8 cellular contexts compared by ENCODE assay signal in genomic region chr13:90868321-90868920, GRCh38.
A peak's percentile ranks its signal among the peaks of the same experiment; 100 is the strongest.
DNase-seq lines count a peak whose midpoint lies in the region; ATAC-seq and TF ChIP-seq lines count a peak whose summit lies in the region.

No MANE protein-coding gene starts in this region.

- TF ChIP-seq POLR2A in heart left ventricle (IDR thresholded peaks at IDR 0.05) = no peak

- peak in 1 of 5 donors; percentile 18 for DNase-seq in heart left ventricle
- no peak for DNase-seq in Right ventricle myocardium inferior (ENCODE audit: missing footprints)
- DNase-seq in RWPE2 (ENCODE audit: low spot score) = no peak
- peak; percentile 44 for DNase-seq in glutamatergic neuron
- DNase-seq in upper lobe of right lung = no peak
- no peak for DNase-seq in activated CD4-positive, alpha-beta T cell treated with anti-CD3 and anti-CD28 coated beads for 4 hours
- DNase-seq in NCI-H2171 treated with DMSO at 0.1 percent for 48 hours (lab: John Stamatoyannopoulos, UW) = no peak

- H3K27ac ChIP-seq in heart left ventricle (no peak overlapping the region), RWPE2 (ENCODE audit: poor library complexity, severe bottlenecking) (no peak overlapping the region), upper lobe of right lung (no peak overlapping the region)

- TF ChIP-seq CTCF in heart left ventricle (IDR thresholded peaks at IDR 0.05) (peak; percentile 27 to 72 (median 56)), RWPE2 (IDR thresholded peaks at IDR 0.05; ENCODE audit: poor library complexity, severe bottlenecking) (peak; percentile 81), glutamatergic neuron (IDR thresholded peaks at IDR 0.05; ENCODE audit: partially characterized antibody, unreplicated experiment) (peak; percentile 91), upper lobe of right lung (IDR thresholded peaks at IDR 0.05) (peak; percentile 67)

- no peaks in the 10 kb centered on the region for H3K27me3 Mint-ChIP-seq in glutamatergic neuron (ENCODE audit: unreplicated experiment)

- H3K27me3 ChIP-seq in heart left ventricle (no peaks in the 10 kb centered on the region), RWPE2 (ENCODE audit: insufficient read depth, poor library complexity, severe bottlenecking) (no peaks in the 10 kb centered on the region), upper lobe of right lung (no peaks in the 10 kb centered on the region)

- H3K27ac Mint-ChIP-seq in glutamatergic neuron (ENCODE audit: unreplicated experiment) = no peak overlapping the region

- no peaks in the 10 kb centered on the region for H3K36me3 Mint-ChIP-seq in glutamatergic neuron (ENCODE audit: unreplicated experiment)

- H3K4me3 ChIP-seq in heart left ventricle (no peak overlapping the region), RWPE2 (ENCODE audit: severe bottlenecking) (no peak overlapping the region), upper lobe of right lung (no peak overlapping the region)

- no peaks in the 10 kb centered on the region for H3K9me3 Mint-ChIP-seq in glutamatergic neuron (ENCODE audit: unreplicated experiment)

- H3K9me3 ChIP-seq in heart left ventricle (peaks cover 0 to 4% (median 0%) of the 10 kb centered on the region in 12 donors), RWPE2 (ENCODE audit: severe bottlenecking) (no peaks in the 10 kb centered on the region), upper lobe of right lung (no peaks in the 10 kb centered on the region)

- no peak for ATAC-seq in heart left ventricle
- ATAC-seq in Right ventricle myocardium inferior = no peak
- ATAC-seq in RWPE2 (ENCODE audit: low read depth) = no peak
- ATAC-seq in upper lobe of right lung = no peak
- no peak for ATAC-seq in HG03196 (IDR thresholded peaks at IDR 0.05; ENCODE audit: unreplicated experiment)

- H3K4me1 ChIP-seq in heart left ventricle (no peaks in the 10 kb centered on the region), RWPE2 (ENCODE audit: insufficient read depth, poor library complexity, severe bottlenecking) (no peaks in the 10 kb centered on the region), upper lobe of right lung (peaks cover 2% of the 10 kb centered on the region)

- H3K4me1 Mint-ChIP-seq in glutamatergic neuron (ENCODE audit: low read depth, unreplicated experiment) = peaks cover 5% of the 10 kb centered on the region

- no peak overlapping the region for H3K4me3 Mint-ChIP-seq in glutamatergic neuron (ENCODE audit: unreplicated experiment)

- 59 to 71% (median 65%) methylated on average over 2 of the region's 2 CpGs for WGBS in heart left ventricle, 4 donors

- intact Hi-C loops in heart left ventricle (cut with DNase I) = loop anchor here in 3 of 10 donors (5.0 to 10.0 kb wide), 3 partner anchors 786 to 916 kb away; no protein-coding TSS in a partner anchor
- intact Hi-C loops in Right ventricle myocardium inferior (cut with DNase I) = loop anchor here (5.0 to 10.0 kb wide), 5 partner anchors 364 to 916 kb away; no protein-coding TSS in a partner anchor
- intact Hi-C loops in upper lobe of right lung (cut with DNase I) = no loop called here

- H3K36me3 ChIP-seq in heart left ventricle = no peaks in the 10 kb centered on the region
- H3K36me3 ChIP-seq in RWPE2 (ENCODE audit: low read depth) = no peaks in the 10 kb centered on the region
- H3K36me3 ChIP-seq in upper lobe of right lung = no peaks in the 10 kb centered on the region
